ENCODE assay signal across 23 cellular contexts in genomic region chr1:36710008-36710407, GRCh38.
A peak's percentile ranks its signal among the peaks of the same experiment; 100 is the strongest.
DNase-seq lines count a peak whose midpoint lies in the region; ATAC-seq lines count a peak whose summit lies in the region.
"Had no signal": no experiment of that assay in that cellular context is flagged by ENCODE, and none has a peak within 500 bp of the region (broad histone marks: within the 10 kb centered on the region; RNA-seq: fewer than 3 reads in every experiment).

No MANE protein-coding gene starts in this region.

- peaks cover 32% of the 10 kb centered on the region for H3K27me3 Mint-ChIP-seq in activated CD4-positive, alpha-beta memory T cell treated with anti-CD3 and anti-CD28 coated beads for 36 hours

- H3K4me3 Mint-ChIP-seq in activated CD4-positive, alpha-beta memory T cell treated with anti-CD3 and anti-CD28 coated beads for 36 hours = no peak overlapping the region
- H3K4me3 Mint-ChIP-seq: stimulated activated naive CD8-positive, alpha-beta T cell treated with anti-CD3 and anti-CD28 coated beads, Interleukin-15, amount 100 ng/mL, for 72 hours had no signal

- H3K4me1 Mint-ChIP-seq in activated CD4-positive, alpha-beta memory T cell treated with anti-CD3 and anti-CD28 coated beads for 36 hours (ENCODE audit: low read depth) = no peaks in the 10 kb centered on the region
- H3K4me1 Mint-ChIP-seq: stimulated activated naive CD8-positive, alpha-beta T cell treated with anti-CD3 and anti-CD28 coated beads, Interleukin-15, amount 100 ng/mL, for 72 hours had no signal

- CTCF ChIA-PET in activated CD4-positive, alpha-beta memory T cell treated with anti-CD3 and anti-CD28 coated beads for 36 hours (lab: Charles Lee) = interaction anchor here (0.6 to 0.7 kb wide), 2 partner anchors 31 to 75 kb away, joined by 3 read pairs; no protein-coding TSS in a partner anchor

- no peaks in the 10 kb centered on the region for H3K9me3 Mint-ChIP-seq in activated CD4-positive, alpha-beta memory T cell treated with anti-CD3 and anti-CD28 coated beads for 36 hours
- H3K9me3 Mint-ChIP-seq: stimulated activated naive CD8-positive, alpha-beta T cell treated with anti-CD3 and anti-CD28 coated beads, Interleukin-15, amount 100 ng/mL, for 72 hours had no signal

- intact Hi-C loops in activated CD4-positive, alpha-beta memory T cell treated with anti-CD3 and anti-CD28 coated beads for 36 hours (cut with micrococcal nuclease) = no loop called here

- H3K27ac Mint-ChIP-seq in activated CD4-positive, alpha-beta memory T cell treated with anti-CD3 and anti-CD28 coated beads for 36 hours = no peak overlapping the region
- H3K27ac Mint-ChIP-seq: stimulated activated naive CD8-positive, alpha-beta T cell treated with anti-CD3 and anti-CD28 coated beads, Interleukin-15, amount 100 ng/mL, for 72 hours had no signal

- POLR2A ChIA-PET in activated CD4-positive, alpha-beta memory T cell treated with anti-CD3 and anti-CD28 coated beads for 36 hours (lab: Charles Lee) = no interaction called here

- no peak for ATAC-seq in GM21717 (IDR thresholded peaks at IDR 0.05; ENCODE audit: unreplicated experiment)
- ATAC-seq: activated CD4-positive, CD25-positive, alpha-beta regulatory T cell treated with anti-CD3 and anti-CD28 coated beads, Interleukin-2, amount 50 U/mL, for 24 hours; gastroesophageal sphincter; lower lobe of right lung; stimulated activated naive CD8-positive, alpha-beta T cell treated with anti-CD3 and anti-CD28 coated beads, Interleukin-15, amount 100 ng/mL, for 72 hours had no signal

- no peaks in the 10 kb centered on the region for H3K36me3 Mint-ChIP-seq in activated CD4-positive, alpha-beta memory T cell treated with anti-CD3 and anti-CD28 coated beads for 36 hours

- DNase-seq in DMS79 treated with DMSO at 0.1 percent for 48 hours (lab: John Stamatoyannopoulos, UW) (peak; percentile 35), DMS79 (lab: John Stamatoyannopoulos, UW) (no peak), NCI-H1105 treated with DMSO at 0.1 percent for 48 hours (lab: John Stamatoyannopoulos, UW) (peak; percentile 66), NCI-H69 (lab: John Stamatoyannopoulos, UW) (peak; percentile 49), mesenteric fat pad (ENCODE audit: low spot score) (peak; percentile 69)
- DNase-seq in activated CD4-positive, alpha-beta memory T cell treated with anti-CD3 and anti-CD28 coated beads for 36 hours = no peak
- no peak for DNase-seq in stimulated activated CD4-positive, alpha-beta T cell treated with anti-CD3 and anti-CD28 coated beads, Interleukin-15, amount 100 ng/mL, for 24 hours
- DNase-seq: activated gamma-delta T cell treated with Interleukin-2 at 50 U/mL for 16 hours; activated T-cell treated with anti-CD3 and anti-CD28 coated beads, Interleukin-2, amount 50 U/mL, for 1 hour; brain microvascular endothelial cell; effector memory CD4-positive, alpha-beta T cell; esophagus squamous epithelium; islet precursor cell; Kasumi-1; lower lobe of right lung; NCI-H526; Right ventricle myocardium superior; stimulated activated CD4-positive, alpha-beta T cell treated with anti-CD3 and anti-CD28 coated beads, Interleukin-4, amount 100 ng/mL, for 24 hours; stimulated activated naive CD8-positive, alpha-beta T cell treated with anti-CD3 and anti-CD28 coated beads, Interleukin-15, amount 100 ng/mL, for 72 hours; trophoblast cell had no signal

Comparison
In these comparisons a context has a peak if more than half of its experiments do, and no peak if none do; other contexts are left out.
1. DNase-seq: peak in DMS79 treated with DMSO at 0.1 percent for 48 hours (single experiment), NCI-H1105 treated with DMSO at 0.1 percent for 48 hours (single experiment), NCI-H69 (single experiment) and mesenteric fat pad (single experiment); none in DMS79 (single experiment), activated CD4-positive, alpha-beta memory T cell treated with anti-CD3 and anti-CD28 coated beads for 36 hours (single experiment) and stimulated activated CD4-positive, alpha-beta T cell treated with anti-CD3 and anti-CD28 coated beads, Interleukin-15, amount 100 ng/mL, for 24 hours (single experiment).